37 cellular contexts compared by ENCODE assay signal in the genomic region with DNA sequence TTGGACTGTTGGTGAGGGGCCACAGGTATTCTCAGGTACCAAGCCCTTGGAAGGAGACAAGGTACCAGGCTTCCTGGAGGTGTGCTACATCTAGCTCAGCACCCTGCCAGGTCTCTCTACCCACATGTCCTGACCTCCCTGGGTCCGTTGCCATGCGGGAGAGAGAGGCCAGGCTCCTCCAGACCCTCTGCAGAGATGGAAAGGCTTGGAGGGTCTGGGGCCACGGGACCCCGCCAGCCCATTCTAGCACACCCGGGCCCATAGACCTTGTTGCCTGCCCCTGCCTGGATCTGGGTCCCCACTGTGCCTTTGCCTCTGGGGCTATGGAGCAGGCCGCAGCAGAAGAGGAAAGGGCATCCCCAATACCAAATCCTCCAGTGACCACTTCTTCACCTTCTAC. TPM values are rescaled to one million over a fixed set of nuclear protein-coding genes. Genes with fewer than 3 reads are reported as not detected.
"Had no signal": no experiment of that assay in that cellular context is flagged by ENCODE, and none has a peak within 500 bp of the region (broad histone marks: within the 10 kb centered on the region; RNA-seq: fewer than 3 reads in every experiment).

No MANE protein-coding gene starts in this region.

- H3K36me3 ChIP-seq: WERI-Rb-1 had no signal

- H2AFZ ChIP-seq: PC-9 had no signal

- H3K4me3 ChIP-seq: PC-9 had no signal

- H3K4me2 ChIP-seq: KMS-11, PC-9 had no signal

- ATAC-seq: activated CD8-positive, alpha-beta memory T cell treated with anti-CD3 and anti-CD28 coated beads, Interleukin-2, amount 10 ng/mL, durations not matched to agents 7 days and 5 days; activated naive CD8-positive, alpha-beta T cell treated with anti-CD3 and anti-CD28 coated beads, Interleukin-2, amount 50 U/mL, for 24 hours had no signal

- H3K27ac ChIP-seq: KMS-11, PC-9, WERI-Rb-1 had no signal

- DNase-seq: activated CD4-positive, alpha-beta memory T cell treated with anti-CD3 and anti-CD28 coated beads, Interleukin-2, amount 10 ng/mL, durations not matched to agents 7 days and 5 days; activated CD4-positive, alpha-beta T cell treated with anti-CD3 and anti-CD28 coated beads for 1 hour; activated CD4-positive, alpha-beta T cell treated with anti-CD3 and anti-CD28 coated beads for 48 hours; activated CD4-positive, CD25-positive, alpha-beta regulatory T cell; activated CD8-positive, alpha-beta memory T cell treated with anti-CD3 and anti-CD28 coated beads for 24 hours; activated CD8-positive, alpha-beta memory T cell treated with anti-CD3 and anti-CD28 coated beads, Interleukin-2, amount 10 ng/mL, durations not matched to agents 7 days and 5 days; activated CD8-positive, alpha-beta memory T cell treated with anti-CD3 and anti-CD28 coated beads, Interleukin-2, amount 50 U/mL, for 48 hours; activated effector memory CD4-positive, alpha-beta T cell treated with Interleukin-2 at 50 U/mL for 16 hours; activated naive CD4-positive, alpha-beta T cell treated with anti-CD3 and anti-CD28 coated beads, Interleukin-2, amount 10 ng/mL, durations not matched to agents 7 days and 5 days; activated naive CD8-positive, alpha-beta T cell treated with anti-CD3 and anti-CD28 coated beads, Interleukin-2, amount 50 U/mL, for 24 hours; activated T-cell treated with anti-CD3 and anti-CD28 coated beads, Interleukin-2, amount 50 U/mL, for 48 hours; anterior cingulate cortex; caudate nucleus; MM.1S; MV-4-11; NCI-H1092 treated with DMSO at 0.1 percent for 48 hours; NCI-H1417; NCI-H146; NCI-H187; NCI-H2029 treated with DMSO at 0.1 percent for 48 hours; NCI-H2107; NCI-H2171; NCI-H510A; NCI-H526; NCI-H748 treated with DMSO at 0.1 percent for 48 hours; NK-92 treated with Interleukin-12 subunit alpha and Interleukin-12 subunit beta, amount 100 ng/mL, for 24 hours; PC-9; Right ventricle myocardium superior; SW 1271; T-helper 1 cell; T-helper 2 cell; T-helper 9 cell; WERI-Rb-1 had no signal

RNA-seq across cellular contexts. Expression of a gene that starts 2.2 kb away (rescaled TPM):
- total RNA-seq: activated CD4-positive, alpha-beta memory T cell treated with anti-CD3 and anti-CD28 coated beads, Interleukin-2, amount 10 ng/mL, durations not matched to agents 7 days and 5 days; activated CD8-positive, alpha-beta memory T cell treated with anti-CD3 and anti-CD28 coated beads, Interleukin-2, amount 10 ng/mL, durations not matched to agents 7 days and 5 days; bronchial epithelial cell; LHCN-M2; OCI-LY7; PC-9 had no signal

RNA-seq across cellular contexts. Expression of a gene that starts 4.4 kb away (rescaled TPM):
- total RNA-seq: activated CD4-positive, alpha-beta memory T cell treated with anti-CD3 and anti-CD28 coated beads, Interleukin-2, amount 10 ng/mL, durations not matched to agents 7 days and 5 days; activated CD8-positive, alpha-beta memory T cell treated with anti-CD3 and anti-CD28 coated beads, Interleukin-2, amount 10 ng/mL, durations not matched to agents 7 days and 5 days; bronchial epithelial cell; LHCN-M2; OCI-LY7; PC-9; Right ventricle myocardium superior had no signal

RNA-seq across cellular contexts. Expression of a gene that starts 10.0 kb away (rescaled TPM):
- total RNA-seq: activated CD4-positive, alpha-beta memory T cell treated with anti-CD3 and anti-CD28 coated beads, Interleukin-2, amount 10 ng/mL, durations not matched to agents 7 days and 5 days; bronchial epithelial cell; LHCN-M2; PC-9 had no signal

RNA-seq across cellular contexts. Expression of a gene that starts 35.8 kb away (rescaled TPM):
- total RNA-seq: activated CD4-positive, alpha-beta memory T cell treated with anti-CD3 and anti-CD28 coated beads, Interleukin-2, amount 10 ng/mL, durations not matched to agents 7 days and 5 days; activated CD8-positive, alpha-beta memory T cell treated with anti-CD3 and anti-CD28 coated beads, Interleukin-2, amount 10 ng/mL, durations not matched to agents 7 days and 5 days; bronchial epithelial cell; LHCN-M2; OCI-LY7; PC-9; Right ventricle myocardium superior had no signal
